In the genomic region with DNA sequence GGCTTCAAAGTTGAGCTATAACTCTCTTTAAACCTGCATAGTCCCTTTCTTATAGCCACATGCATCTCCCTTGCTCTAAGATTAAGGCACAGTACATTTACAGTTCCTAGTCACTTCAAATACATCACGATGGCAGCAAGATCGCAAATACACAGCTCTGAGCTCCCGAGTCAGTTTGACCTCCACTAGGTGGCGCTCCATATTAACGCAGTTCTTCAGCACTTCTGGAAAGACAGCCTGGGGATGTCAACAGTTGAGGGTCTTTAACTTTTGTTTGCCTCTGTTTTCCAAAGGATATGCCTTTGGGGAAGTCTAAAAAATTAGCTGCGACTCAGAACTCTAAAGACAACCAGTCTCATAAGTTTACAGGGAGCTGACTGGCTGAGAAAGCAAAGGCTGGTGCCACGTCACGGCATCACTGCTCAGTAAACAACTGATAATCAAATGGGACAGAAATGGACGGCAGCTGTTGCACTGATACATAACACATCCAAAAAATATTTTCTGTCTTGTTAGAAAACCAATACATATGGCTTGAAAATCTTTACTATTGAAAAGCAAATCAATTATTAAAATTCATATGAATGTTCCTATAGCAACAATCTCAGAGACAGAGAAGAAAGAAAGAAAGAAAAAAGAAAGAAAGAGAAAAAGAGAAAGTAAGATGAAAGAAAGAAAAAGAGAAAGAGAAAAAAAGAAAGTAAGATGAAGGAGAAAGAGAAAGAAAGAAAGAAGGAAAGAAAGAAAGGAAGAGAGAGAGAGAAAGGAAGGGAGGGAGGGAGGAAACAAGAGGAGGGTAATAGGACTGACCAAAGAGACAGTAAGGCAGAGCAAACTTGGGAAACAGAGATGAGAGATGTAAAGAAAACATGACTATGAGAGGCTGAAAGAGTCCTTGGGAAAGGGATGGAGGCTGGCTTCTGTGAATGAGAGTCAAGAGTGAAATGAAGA, we compare ENCODE assay signal across 9 cellular contexts.
DNase-seq lines count a peak whose midpoint lies in the region; ATAC-seq and TF ChIP-seq lines count a peak whose summit lies in the region.
"Had no signal": no experiment of that assay in that cellular context is flagged by ENCODE, and none has a peak within 500 bp of the region (broad histone marks: within the 10 kb centered on the region; RNA-seq: fewer than 3 reads in every experiment).

No MANE protein-coding gene starts in this region.

- H2AK9ac ChIP-seq in IMR-90 (replicated peaks; ENCODE audit: low read depth, low read length, poor library complexity), result no peak overlapping the region

- in situ Hi-C loops in IMR-90 (cut with MboI; ENCODE audit: low sequenced_read_pairs), result no loop called here

- 0% methylated on average over 1 of the region's 9 CpGs; no CpG with 5 or more reads in 1 of the 2 experiments for WGBS in IMR-90 (ENCODE audit: extremely low coverage in 2 of 2, insufficient read length in 1 of 2), 2 experiments
- 23% methylated on average over 9 of the region's 9 CpGs for WGBS in SK-N-SH (ENCODE audit: low lambda C conversion rate)
- WGBS in esophagus squamous epithelium, 2 donors, result 8 to 18% methylated on average over 9 of the region's 9 CpGs

- H2BK20ac ChIP-seq in IMR-90 (ENCODE audit: low read depth, low read length), result no peak overlapping the region

- no peak overlapping the region for H4K8ac ChIP-seq in IMR-90 (ENCODE audit: low read depth in 2 of 2, low read length in 2 of 2)

- CTCF ChIA-PET in IMR-90 (lab: Yijun Ruan, JAX), result no interaction called here
- CTCF ChIA-PET in SK-N-SH (lab: Yijun Ruan, JAX), result interaction anchor here (0.5 to 3.0 kb wide), 91 partner anchors 9 to 1921 kb away, joined by 3 to 18 read pairs (median 4); a partner anchor contains a TSS

- no peaks in the 10 kb centered on the region for H3K36me3 ChIP-seq in IMR-90 (ENCODE audit: control insufficient read depth, insufficient read depth, low read length)
- H3K36me3 ChIP-seq in SK-N-SH (replicated peaks in 1 of 2; ENCODE audit: control insufficient read depth in 1 of 2, insufficient read depth in 2 of 2, low read length in 1 of 2), result no peaks in the 10 kb centered on the region
- H3K36me3 ChIP-seq in esophagus squamous epithelium, result no peaks in the 10 kb centered on the region

- H3K9ac ChIP-seq in IMR-90 (ENCODE audit: low read depth, low read length) (no peak overlapping the region), SK-N-SH (no peak overlapping the region)

- H4K20me1 ChIP-seq in IMR-90 (ENCODE audit: insufficient read depth, low read length) (no peaks in the 10 kb centered on the region), SK-N-SH (ENCODE audit: insufficient read depth) (no peaks in the 10 kb centered on the region)

- TF ChIP-seq POLR2A in IMR-90 (IDR thresholded peaks at IDR 0.05; ENCODE audit: low read depth, low read length), result no peak
- no peak for TF ChIP-seq POLR2A in esophagus squamous epithelium (IDR thresholded peaks at IDR 0.05)

- intact Hi-C loops in IMR-90 (cut with micrococcal nuclease), result loop anchor here (10.0 kb wide), 1 partner anchor 1109 kb away; no protein-coding TSS in a partner anchor
- intact Hi-C loops in esophagus squamous epithelium (cut with DNase I), result no loop called here

- H3K4me1 ChIP-seq in IMR-90 (ENCODE audit: control insufficient read depth, insufficient read depth, low read length) (no peaks in the 10 kb centered on the region), SK-N-SH (ENCODE audit: control insufficient read depth in 1 of 2, insufficient read depth in 2 of 2, low read depth in 1 of 2, low read length in 1 of 2) (peaks cover 0 to 15% of the 10 kb centered on the region in 2 experiments; a peak in 2 of 4 replicates), esophagus squamous epithelium (no peaks in the 10 kb centered on the region)

- no peaks in the 10 kb centered on the region for H3K79me1 ChIP-seq in IMR-90 (ENCODE audit: low read depth in 1 of 2, low read length in 2 of 2)

- H3K18ac ChIP-seq in IMR-90 (ENCODE audit: low read depth, low read length), result no peak overlapping the region

- no peak overlapping the region for H4K91ac ChIP-seq in IMR-90 (ENCODE audit: insufficient read depth, low read depth, low read length)

- POLR2A ChIA-PET in IMR-90 (lab: Charles Lee; ENCODE audit: unreplicated experiment), result no interaction called here
- POLR2A ChIA-PET in SK-N-SH (lab: Yijun Ruan, JAX), result interaction anchor here (0.6 to 1.4 kb wide), 3 partner anchors 9 to 573 kb away, joined by 3 to 5 read pairs (median 4); a partner anchor contains a TSS

- H3K23ac ChIP-seq in IMR-90 (ENCODE audit: low read depth, low read length), result no peak overlapping the region

- TF ChIP-seq RAD21 in IMR-90 (IDR thresholded peaks at IDR 0.05; ENCODE audit: low read length) (peak; percentile 45), SK-N-SH (IDR thresholded peaks at IDR 0.05; ENCODE audit: low read length) (peak; percentile 90)

- no peak overlapping the region for H2AFZ ChIP-seq in IMR-90 (replicated peaks; ENCODE audit: low read length, poor library complexity)
- H2AFZ ChIP-seq in SK-N-SH (ENCODE audit: low read depth), result no peak overlapping the region

- no peak for TF ChIP-seq EP300 in SK-N-SH (IDR thresholded peaks at IDR 0.05; ENCODE audit: borderline replicate concordance in 1 of 2, low read depth in 1 of 2, low read length in 1 of 2)

- no peaks in the 10 kb centered on the region for H3F3A ChIP-seq in SK-N-SH (replicated peaks; ENCODE audit: insufficient read depth)

- H3K4ac ChIP-seq in IMR-90 (ENCODE audit: low read depth, low read length), result no peak overlapping the region

- H2BK15ac ChIP-seq in IMR-90 (ENCODE audit: low read depth, low read length), result no peak overlapping the region

- H3K27me3 ChIP-seq in IMR-90 (ENCODE audit: control insufficient read depth, insufficient read depth, low read length) (no peaks in the 10 kb centered on the region), SK-N-SH (ENCODE audit: insufficient read depth) (no peaks in the 10 kb centered on the region), esophagus squamous epithelium (peaks cover 0 to 16% (median 0%) of the 10 kb centered on the region in 4 donors)

- H3K4me3 ChIP-seq in IMR-90 (ENCODE audit: insufficient read depth, low read depth, low read length), result no peak overlapping the region
- no peak overlapping the region; a peak in 1 of 4 replicates for H3K4me3 ChIP-seq in SK-N-SH (ENCODE audit: low read depth in 2 of 2, low read length in 1 of 2)
- H3K4me3 ChIP-seq in esophagus squamous epithelium, result no peak overlapping the region

- H3K9me2 ChIP-seq in SK-N-SH, result no peaks in the 10 kb centered on the region

- H3K9me1 ChIP-seq in IMR-90 (ENCODE audit: insufficient read depth, low read length), result no peaks in the 10 kb centered on the region

- no peak overlapping the region for H2AK5ac ChIP-seq in IMR-90 (ENCODE audit: low read depth, low read length)

- H2BK5ac ChIP-seq in IMR-90 (ENCODE audit: low read depth, low read length, poor library complexity, severe bottlenecking), result no peak overlapping the region

- TF ChIP-seq CTCF in IMR-90 (conservative IDR thresholded peaks at IDR 0.05; ENCODE audit: low read depth, low read length) (peak; percentile 46), SK-N-SH (IDR thresholded peaks at IDR 0.05) (peak; percentile 79), esophagus squamous epithelium (IDR thresholded peaks at IDR 0.05) (peak in 5 of 6 experiments; percentile 29 to 62 (median 47))

- H3K4me2 ChIP-seq in IMR-90 (ENCODE audit: low read depth, low read length) (no peak overlapping the region), SK-N-SH (no peak overlapping the region)

- ATAC-seq in GM21515 (IDR thresholded peaks at IDR 0.05; ENCODE audit: unreplicated experiment) (peak; percentile 85), IMR-90 (ENCODE audit: low read depth) (peak; percentile 44; the same call in 1 of the 2 replicates)

- dilution Hi-C loops in IMR-90 (cut with HindIII; ENCODE audit: low sequenced_read_pairs, unreplicated experiment), result no loop called here

- H3K56ac ChIP-seq in IMR-90 (ENCODE audit: extremely low read depth, insufficient read depth, low read length), result no peak overlapping the region

- H3K27ac ChIP-seq in IMR-90 (ENCODE audit: insufficient read depth, low read length) (no peak overlapping the region), SK-N-SH (ENCODE audit: low read depth in 2 of 2, low read length in 1 of 2) (peak overlapping the region in 1 of 2 experiments; percentile 47; a peak in 1 of 4 replicates), esophagus squamous epithelium (no peak overlapping the region)
- H3K27ac ChIP-seq: epithelial cell of prostate had no signal

- DNase-seq in SIG-M5 treated with dmso at 0.1 percent for 504 hours (lab: John Stamatoyannopoulos, UW; ENCODE audit: unreplicated experiment), result peak; percentile 49
- no peak for DNase-seq in SIG-M5 (lab: John Stamatoyannopoulos, UW)
- DNase-seq in IMR-90, result peak; percentile 37
- peak; percentile 61 for DNase-seq in SK-N-SH
- DNase-seq in esophagus squamous epithelium (lab: John Stamatoyannopoulos, UW), result no peak
- DNase-seq in myocyte (ENCODE audit: low read depth), result peak; percentile 27
- DNase-seq in DMS79 treated with DMSO at 0.1 percent for 48 hours (lab: John Stamatoyannopoulos, UW), result no peak

- BruUV-seq in IMR-90 (replicated peaks; lab: Mats Ljungman, UMichigan), result no TSS peak

- H2BK120ac ChIP-seq in IMR-90 (ENCODE audit: low read depth, low read length), result no peak overlapping the region

- H3K9me3 ChIP-seq in IMR-90 (ENCODE audit: control insufficient read depth, insufficient read depth, low read length) (peaks cover 3% of the 10 kb centered on the region; the same call in 1 of the 2 replicates), SK-N-SH (no peaks in the 10 kb centered on the region), esophagus squamous epithelium (no peaks in the 10 kb centered on the region)

- H3K14ac ChIP-seq in IMR-90 (replicated peaks; ENCODE audit: low read depth, low read length), result no peak overlapping the region

- H3K79me2 ChIP-seq in SK-N-SH (ENCODE audit: insufficient read depth), result no peaks in the 10 kb centered on the region

- no peak overlapping the region for H4K5ac ChIP-seq in IMR-90 (ENCODE audit: low read depth, low read length)

TF ChIP-seq in SK-N-SH, 30 proteins besides CTCF, POLR2A, EP300 and RAD21 (continues in another document):
- TF ChIP-seq SMC3 (IDR thresholded peaks at IDR 0.05; ENCODE audit: low read depth, low read length), result peak; percentile 66; the same call in 1 of the 2 replicates
- TF ChIP-seq GATA2 (CRISPR knock-in tag; IDR thresholded peaks at IDR 0.05), result no peak
- TF ChIP-seq, protein P1, sequence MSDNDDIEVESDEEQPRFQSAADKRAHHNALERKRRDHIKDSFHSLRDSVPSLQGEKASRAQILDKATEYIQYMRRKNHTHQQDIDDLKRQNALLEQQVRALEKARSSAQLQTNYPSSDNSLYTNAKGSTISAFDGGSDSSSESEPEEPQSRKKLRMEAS (IDR thresholded peaks at IDR 0.05; ENCODE audit: low read depth), result no peak
- no peak for TF ChIP-seq ELF1 (IDR thresholded peaks at IDR 0.05)

Comparison
In these comparisons a context has a peak if more than half of its experiments do, and no peak if none do; other contexts are left out.
1. DNase-seq: peak in SIG-M5 treated with dmso at 0.1 percent for 504 hours (single experiment), IMR-90 (single experiment), SK-N-SH (single experiment) and myocyte (single experiment); none in SIG-M5 (single experiment), esophagus squamous epithelium (single experiment) and DMS79 treated with DMSO at 0.1 percent for 48 hours (single experiment).
2. Peak in every context shown above with its lines, with median percentiles within 50 percentile points of each other: CTCF ChIP-seq.